ENCODE assay signal across 18 cellular contexts in genomic region chr22:49527611-49528419, GRCh38.
"Had no signal": no experiment of that assay in that cellular context is flagged by ENCODE, and none has a peak within 500 bp of the region (broad histone marks: within the 10 kb centered on the region; RNA-seq: fewer than 3 reads in every experiment).

No MANE protein-coding gene starts in this region.

- H3K4me3 ChIP-seq: body of pancreas, coronary artery, esophagus muscularis mucosa, hepatocyte, pancreas, transverse colon had no signal

- H3K79me2 ChIP-seq: hepatocyte had no signal

- H3K4me1 Mint-ChIP-seq: activated B cell treated with CpG ODN at 0.5 μM for 24 hours; activated CD4-positive, alpha-beta T cell treated with anti-CD3 and anti-CD28 coated beads, Interleukin-2, amount 10 ng/mL, durations not matched to agents 7 days and 5 days; activated naive CD8-positive, alpha-beta T cell treated with anti-CD3 and anti-CD28 coated beads for 36 hours had no signal

- DNase-seq: activated B cell treated with CpG ODN at 0.5 μM for 24 hours; activated CD4-positive, alpha-beta T cell treated with anti-CD3 and anti-CD28 coated beads, Interleukin-2, amount 10 ng/mL, durations not matched to agents 7 days and 5 days; activated CD8-positive, alpha-beta memory T cell treated with anti-CD3 and anti-CD28 coated beads, Interleukin-2, amount 50 U/mL, for 48 hours; activated naive CD8-positive, alpha-beta T cell treated with anti-CD3 and anti-CD28 coated beads for 36 hours; amygdala; body of pancreas; central memory CD4-positive, alpha-beta T cell; islet precursor cell; pancreas; stimulated activated CD4-positive, alpha-beta T cell treated with anti-CD3 and anti-CD28 coated beads, Interleukin-4, amount 100 ng/mL, for 1 hour; stimulated activated naive B cell treated with anti-CD40 and anti-IgM and Interleukin-4, amounts not matched to agents 10 μg/mL and 1 μg/mL and 100 μg/mL, for 72 hours; T-helper 2 cell; transverse colon had no signal

- H3K4me3 Mint-ChIP-seq: activated B cell treated with CpG ODN at 0.5 μM for 24 hours; activated CD4-positive, alpha-beta T cell treated with anti-CD3 and anti-CD28 coated beads, Interleukin-2, amount 10 ng/mL, durations not matched to agents 7 days and 5 days; activated naive CD8-positive, alpha-beta T cell treated with anti-CD3 and anti-CD28 coated beads for 36 hours; neural crest cell; stimulated activated naive B cell treated with anti-CD40 and anti-IgM and Interleukin-4, amounts not matched to agents 10 μg/mL and 1 μg/mL and 100 μg/mL, for 72 hours had no signal

- H3K4me2 ChIP-seq: hepatocyte had no signal

- H3K27ac ChIP-seq: body of pancreas, coronary artery, esophagus muscularis mucosa, hepatocyte, pancreas, transverse colon had no signal

- ATAC-seq: body of pancreas; left lobe of liver; pancreas; stimulated activated naive B cell treated with anti-CD40 and anti-IgM and Interleukin-4, amounts not matched to agents 10 μg/mL and 1 μg/mL and 100 μg/mL, for 72 hours had no signal

- H3K27ac Mint-ChIP-seq: activated B cell treated with CpG ODN at 0.5 μM for 24 hours; activated CD4-positive, alpha-beta T cell treated with anti-CD3 and anti-CD28 coated beads, Interleukin-2, amount 10 ng/mL, durations not matched to agents 7 days and 5 days; activated naive CD8-positive, alpha-beta T cell treated with anti-CD3 and anti-CD28 coated beads for 36 hours; stimulated activated naive B cell treated with anti-CD40 and anti-IgM and Interleukin-4, amounts not matched to agents 10 μg/mL and 1 μg/mL and 100 μg/mL, for 72 hours had no signal

- H2AFZ ChIP-seq: hepatocyte had no signal

- H3K9me3 ChIP-seq: body of pancreas, esophagus muscularis mucosa, pancreas, transverse colon had no signal

- H3K36me3 ChIP-seq: esophagus muscularis mucosa, pancreas, transverse colon had no signal

- H3K4me1 ChIP-seq: body of pancreas, esophagus muscularis mucosa, pancreas, transverse colon had no signal

- H3K27me3 Mint-ChIP-seq: activated B cell treated with CpG ODN at 0.5 μM for 24 hours; activated CD4-positive, alpha-beta T cell treated with anti-CD3 and anti-CD28 coated beads, Interleukin-2, amount 10 ng/mL, durations not matched to agents 7 days and 5 days; activated naive CD8-positive, alpha-beta T cell treated with anti-CD3 and anti-CD28 coated beads for 36 hours; stimulated activated naive B cell treated with anti-CD40 and anti-IgM and Interleukin-4, amounts not matched to agents 10 μg/mL and 1 μg/mL and 100 μg/mL, for 72 hours had no signal

- H3K9me3 Mint-ChIP-seq: activated B cell treated with CpG ODN at 0.5 μM for 24 hours; activated naive CD8-positive, alpha-beta T cell treated with anti-CD3 and anti-CD28 coated beads for 36 hours; neural crest cell had no signal

- H3K27me3 ChIP-seq: body of pancreas, hepatocyte, transverse colon had no signal
